1 cellular context compared by ENCODE assay signal in genomic region chr1:156248323-156248683, GRCh38.
TF ChIP-seq lines count a peak whose summit lies in the region.

No MANE protein-coding gene starts in this region.

TF ChIP-seq in H1, 55 proteins besides CTCF, POLR2A, EP300 and RAD21:
- TF ChIP-seq CHD2 (IDR thresholded peaks at IDR 0.05; ENCODE audit: low read length) (no peak), ATF3 (IDR thresholded peaks at IDR 0.05; ENCODE audit: insufficient read depth, low read depth, low read length) (no peak), TBP (IDR thresholded peaks at IDR 0.05; ENCODE audit: low read depth, low read length) (no peak), JUND (IDR thresholded peaks at IDR 0.05; ENCODE audit: low read length) (no peak), FOSL1 (IDR thresholded peaks at IDR 0.05; ENCODE audit: insufficient read depth, low read depth, low read length) (no peak), RXRA (IDR thresholded peaks at IDR 0.05; ENCODE audit: insufficient read depth, low read depth, low read length) (no peak), RNF2 (IDR thresholded peaks at IDR 0.05; ENCODE audit: borderline replicate concordance, low read depth, low read length, missing control alignments, poor library complexity, severe bottlenecking) (no peak), BRCA1 (IDR thresholded peaks at IDR 0.05; ENCODE audit: low read depth, low read length) (no peak), USF2 (IDR thresholded peaks at IDR 0.05; ENCODE audit: low read length) (no peak), ASH2L (IDR thresholded peaks at IDR 0.05; ENCODE audit: low read length) (no peak), CHD7 (IDR thresholded peaks at IDR 0.05; ENCODE audit: insufficient replicate concordance, low read length) (no peak), EZH2 (IDR thresholded peaks at IDR 0.05; ENCODE audit: low read depth, low read length, severe bottlenecking) (no peak), TAF7 (optimal IDR thresholded peaks at IDR 0.05; ENCODE audit: borderline replicate concordance, low read depth, low read length) (no peak), E2F6 (IDR thresholded peaks at IDR 0.05) (no peak), SAP30 (IDR thresholded peaks at IDR 0.05; ENCODE audit: insufficient read depth, insufficient replicate concordance, low read length) (no peak), KDM5A (IDR thresholded peaks at IDR 0.05; ENCODE audit: low read length) (no peak), TAF1 (IDR thresholded peaks at IDR 0.05; ENCODE audit: low read depth, low read length) (no peak), CEBPB (IDR thresholded peaks at IDR 0.05; ENCODE audit: low read depth, low read length) (no peak)
TF ChIP-seq in H1: peak in this region for 0.
